In the genomic region with DNA sequence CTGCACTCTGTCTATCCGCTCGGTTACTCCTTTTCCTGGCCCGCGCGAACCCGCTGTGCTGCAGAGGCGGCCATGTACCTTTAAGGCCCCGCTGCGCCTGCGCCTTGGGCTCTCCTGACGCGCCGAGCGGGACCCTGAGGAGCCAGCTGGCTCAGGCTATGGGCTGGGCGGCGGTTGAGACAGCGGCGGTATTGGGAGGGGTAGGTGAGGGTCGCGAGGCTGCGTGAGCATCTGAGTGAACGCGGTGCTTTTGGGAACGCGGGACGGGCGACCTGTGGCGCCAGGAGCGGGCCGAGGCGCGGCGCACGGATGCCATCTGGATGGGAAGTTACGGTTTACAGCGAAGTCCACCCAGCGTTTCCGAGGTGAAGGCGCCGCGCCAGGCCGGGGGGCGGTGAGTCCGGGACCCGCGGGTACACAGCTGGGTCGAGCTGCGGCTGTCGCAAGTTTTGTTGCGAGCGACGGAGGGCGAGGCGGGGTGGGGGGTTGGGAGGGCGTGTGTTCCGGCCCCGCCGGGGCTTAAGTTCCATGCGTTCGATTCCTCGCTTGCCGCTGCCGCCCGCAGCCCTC, we compare ENCODE assay signal across 8 cellular contexts. TPM values are rescaled to one million over a fixed set of nuclear protein-coding genes. Genes with fewer than 3 reads are reported as not detected.
DNase-seq lines count a peak whose midpoint lies in the region; ATAC-seq and TF ChIP-seq lines count a peak whose summit lies in the region.
"Not testable (repeated sequence)": the region's sequence is repeated elsewhere in the genome, so short reads cannot be mapped to it uniquely, and the experiment has no call there.

Gene NBPF8, plus strand, starts transcription at position 125 of the 570 bp plus-strand sequence. CDS start 21,488 bp downstream, outside the sequence.

- peaks cover 13% of the 10 kb centered on the region for H3K27me3 ChIP-seq in iPS-15b (ENCODE audit: control insufficient read depth, insufficient read depth, low read length)
- not testable (repeated sequence) for H3K27me3 ChIP-seq in upper lobe of right lung

- H3K4me3 Mint-ChIP-seq in MCF 10A (ENCODE audit: unreplicated experiment): peak within 1 kb of the TSS; percentile 79

- H3K27ac Mint-ChIP-seq in MCF 10A (ENCODE audit: low read depth, unreplicated experiment): peak within 1 kb of the TSS; percentile 13

- H3K36me3 ChIP-seq in iPS-15b (ENCODE audit: control insufficient read depth, insufficient read depth, low read length); upper lobe of right lung: not testable (repeated sequence)

- H3K4me1 ChIP-seq in iPS-15b (ENCODE audit: control insufficient read depth, insufficient read depth, low read length); upper lobe of right lung: not testable (repeated sequence)

- H3K4me3 ChIP-seq in iPS-15b (ENCODE audit: low read depth, low read length): peak within 1 kb of the TSS; percentile 41
- H3K4me3 ChIP-seq in upper lobe of right lung: peak within 1 kb of the TSS; percentile 61

- intact Hi-C loops in MCF 10A (cut with micrococcal nuclease); sciatic nerve (cut with DNase I); upper lobe of right lung (cut with DNase I): not testable (repeated sequence)

- DNase-seq in NCI-H2171 (lab: John Stamatoyannopoulos, UW): peak; percentile 13
- DNase-seq in MCF 10A (ENCODE audit: unreplicated experiment): peak; percentile 57
- peak; percentile 82 for DNase-seq in sciatic nerve (ENCODE audit: low spot score)
- DNase-seq in upper lobe of right lung: peak; percentile 87

- peak; percentile 99 for ATAC-seq in GM18858 (IDR thresholded peaks at IDR 0.05; ENCODE audit: unreplicated experiment)
- peak; percentile 99 for ATAC-seq in HG03045 (IDR thresholded peaks at IDR 0.05; ENCODE audit: unreplicated experiment)
- ATAC-seq in activated CD4-positive, CD25-positive, alpha-beta regulatory T cell treated with anti-CD3 and anti-CD28 coated beads, Interleukin-2, amount 50 U/mL, for 24 hours: peak; percentile 95 to 97
- ATAC-seq in sciatic nerve: peak; percentile 99
- ATAC-seq in upper lobe of right lung: peak; percentile 100

- not testable (repeated sequence) for H3K36me3 Mint-ChIP-seq in MCF 10A (ENCODE audit: insufficient read depth, unreplicated experiment)

- not testable (repeated sequence) for H3K9me3 Mint-ChIP-seq in MCF 10A (ENCODE audit: unreplicated experiment)

- H3K9ac ChIP-seq in iPS-15b (ENCODE audit: low read depth, low read length): not testable (repeated sequence)

- not testable (repeated sequence) for TF ChIP-seq CTCF in MCF 10A (IDR thresholded peaks at IDR 0.05; ENCODE audit: unreplicated experiment); upper lobe of right lung (IDR thresholded peaks at IDR 0.05)

- not testable (repeated sequence) for BruUV-seq in MCF 10A (replicated peaks; lab: Mats Ljungman, UMichigan)

- H3K4me1 Mint-ChIP-seq in MCF 10A (ENCODE audit: insufficient read depth, unreplicated experiment): not testable (repeated sequence)

- not testable (repeated sequence) for H3K9me3 ChIP-seq in iPS-15b (ENCODE audit: control insufficient read depth, insufficient read depth, low read length); upper lobe of right lung

- POLR2A ChIA-PET in MCF 10A (lab: Yijun Ruan, JAX): not testable (repeated sequence)

- peak within 1 kb of the TSS; percentile 55 for H3K27ac ChIP-seq in upper lobe of right lung

- CTCF ChIA-PET in MCF 10A (lab: Yijun Ruan, JAX): not testable (repeated sequence)

- not testable (repeated sequence) for H3K27me3 Mint-ChIP-seq in MCF 10A (ENCODE audit: insufficient read depth, unreplicated experiment)

RNA-seq across cellular contexts. Expression of gene NBPF8, which starts in this region (rescaled TPM):
- total RNA-seq in MCF 10A (2022) (14.9 and 20.9 TPM in 2 replicates), sciatic nerve (17.5 TPM), upper lobe of right lung (10.1 TPM)

Comparison
In these comparisons a context has a peak if more than half of its experiments do, and no peak if none do; other contexts are left out.
1. Peak in every context shown above with its lines: DNase-seq, ATAC-seq, H3K4me3 ChIP-seq and H3K27ac ChIP-seq.
2. DNase-seq: peak in every context shown above with its lines; median percentile 87 in upper lobe of right lung; 82 in sciatic nerve; 57 in MCF 10A; 13 in NCI-H2171.